ENCODE assay signal across 11 cellular contexts in genomic region chr17:78242024-78242742, GRCh38.
A peak's percentile ranks its signal among the peaks of the same experiment; 100 is the strongest.
DNase-seq lines count a peak whose midpoint lies in the region; ATAC-seq lines count a peak whose summit lies in the region.
"Had no signal": no experiment of that assay in that cellular context is flagged by ENCODE, and none has a peak within 500 bp of the region (broad histone marks: within the 10 kb centered on the region; RNA-seq: fewer than 3 reads in every experiment).

No MANE protein-coding gene starts in this region.

- no peak overlapping the region for H3K27ac Mint-ChIP-seq in stimulated activated naive CD8-positive, alpha-beta T cell treated with anti-CD3 and anti-CD28 coated beads, Interleukin-15, amount 100 ng/mL, for 72 hours
- H3K27ac Mint-ChIP-seq: activated CD4-positive, alpha-beta T cell treated with anti-CD3 and anti-CD28 coated beads, Interleukin-2, amount 10 ng/mL, durations not matched to agents 7 days and 5 days had no signal

- H3K4me3 Mint-ChIP-seq in stimulated activated naive CD8-positive, alpha-beta T cell treated with anti-CD3 and anti-CD28 coated beads, Interleukin-15, amount 100 ng/mL, for 72 hours: no peak overlapping the region
- H3K4me3 Mint-ChIP-seq: activated CD4-positive, alpha-beta T cell treated with anti-CD3 and anti-CD28 coated beads, Interleukin-2, amount 10 ng/mL, durations not matched to agents 7 days and 5 days had no signal

- ATAC-seq in stimulated activated naive CD8-positive, alpha-beta T cell treated with anti-CD3 and anti-CD28 coated beads, Interleukin-15, amount 100 ng/mL, for 72 hours: peak; percentile 62

- H3K9me3 Mint-ChIP-seq in stimulated activated naive CD8-positive, alpha-beta T cell treated with anti-CD3 and anti-CD28 coated beads, Interleukin-15, amount 100 ng/mL, for 72 hours: no peaks in the 10 kb centered on the region
- H3K9me3 Mint-ChIP-seq: activated CD4-positive, alpha-beta T cell treated with anti-CD3 and anti-CD28 coated beads, Interleukin-2, amount 10 ng/mL, durations not matched to agents 7 days and 5 days had no signal

- peak overlapping the region; percentile 87 for H3K27ac ChIP-seq in caudate nucleus (ENCODE audit: low read depth, low read length)
- H3K27ac ChIP-seq: A549 had no signal

- H3K27me3 Mint-ChIP-seq in stimulated activated naive CD8-positive, alpha-beta T cell treated with anti-CD3 and anti-CD28 coated beads, Interleukin-15, amount 100 ng/mL, for 72 hours: no peaks in the 10 kb centered on the region

- peak; percentile 77 for DNase-seq in NK-92 treated with Interleukin-12 subunit alpha and Interleukin-12 subunit beta, amount 100 ng/mL, for 24 hours (lab: John Stamatoyannopoulos, UW)
- no peak for DNase-seq in NK-92 (lab: John Stamatoyannopoulos, UW; ENCODE audit: unreplicated experiment)
- peak; percentile 88 for DNase-seq in MV-4-11 (lab: John Stamatoyannopoulos, UW)
- no peak for DNase-seq in caudate nucleus (lab: John Stamatoyannopoulos, UW)
- DNase-seq in stimulated activated naive CD8-positive, alpha-beta T cell treated with anti-CD3 and anti-CD28 coated beads, Interleukin-15, amount 100 ng/mL, for 72 hours: no peak
- no peak for DNase-seq in DMS53 treated with DMSO at 0.1 percent for 48 hours (lab: John Stamatoyannopoulos, UW; ENCODE audit: unreplicated experiment)
- DNase-seq in COLO668 (lab: John Stamatoyannopoulos, UW; ENCODE audit: unreplicated experiment): no peak
- DNase-seq in NCI-H69 (lab: John Stamatoyannopoulos, UW): no peak
- DNase-seq: activated CD4-positive, alpha-beta T cell treated with anti-CD3 and anti-CD28 coated beads, Interleukin-2, amount 10 ng/mL, durations not matched to agents 7 days and 5 days; NCI-H510A had no signal

- H3K4me1 Mint-ChIP-seq in stimulated activated naive CD8-positive, alpha-beta T cell treated with anti-CD3 and anti-CD28 coated beads, Interleukin-15, amount 100 ng/mL, for 72 hours: peaks cover 18% of the 10 kb centered on the region
- H3K4me1 Mint-ChIP-seq: activated CD4-positive, alpha-beta T cell treated with anti-CD3 and anti-CD28 coated beads, Interleukin-2, amount 10 ng/mL, durations not matched to agents 7 days and 5 days had no signal

Comparison
In these comparisons a context has a peak if more than half of its experiments do, and no peak if none do; other contexts are left out.
1. DNase-seq: peak in NK-92 treated with Interleukin-12 subunit alpha and Interleukin-12 subunit beta, amount 100 ng/mL, for 24 hours (single experiment) and MV-4-11 (single experiment); none in NK-92 (single experiment), caudate nucleus (0 of 61), stimulated activated naive CD8-positive, alpha-beta T cell treated with anti-CD3 and anti-CD28 coated beads, Interleukin-15, amount 100 ng/mL, for 72 hours (0 of 2), DMS53 treated with DMSO at 0.1 percent for 48 hours (single experiment), COLO668 (single experiment) and NCI-H69 (single experiment).